ENCODE assay signal across 8 cellular contexts in the genomic region with DNA sequence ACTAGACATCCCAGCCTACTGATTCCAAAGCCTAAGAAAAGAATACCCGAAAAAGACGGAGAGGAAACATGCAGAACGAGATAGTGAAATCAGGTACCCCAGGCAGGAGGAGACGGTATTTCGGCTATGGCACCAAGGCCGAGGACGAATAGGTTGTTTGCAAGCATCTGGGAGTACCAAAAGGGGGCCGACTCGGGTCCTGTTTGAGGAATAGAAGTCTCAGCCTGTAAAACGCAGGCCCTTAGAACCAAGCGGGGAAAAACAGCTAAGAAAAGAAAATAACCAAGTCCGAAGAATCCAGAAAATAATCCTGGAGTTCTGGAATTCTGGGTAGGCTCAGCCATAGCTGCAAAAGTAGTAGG. TPM values are rescaled to one million over a fixed set of nuclear protein-coding genes. Genes with fewer than 3 reads are reported as not detected.
DNase-seq lines count a peak whose midpoint lies in the region; ATAC-seq and TF ChIP-seq lines count a peak whose summit lies in the region.

No MANE protein-coding gene starts in this region.

- peak overlapping the region; percentile 83 for H3K27ac ChIP-seq in 22Rv1
- H3K27ac ChIP-seq in hepatocyte = peak overlapping the region; percentile 97

- H2AFZ ChIP-seq in hepatocyte = peak overlapping the region; percentile 66

- H3K27me3 Mint-ChIP-seq in HFFc6 (ENCODE audit: insufficient read depth) = peaks cover 13% of the 10 kb centered on the region
- H3K27me3 Mint-ChIP-seq in activated T-helper 17 cell treated with anti-CD3 and anti-CD28 coated beads, Interleukin-2, amount 50 U/mL, for 72 hours = no peaks in the 10 kb centered on the region

- 4% methylated on average over 12 of the region's 12 CpGs for WGBS in hepatocyte (ENCODE audit: low lambda C conversion rate, missing lambda C conversion rate)

- no peak for ATAC-seq in activated T-helper 17 cell treated with anti-CD3 and anti-CD28 coated beads, Interleukin-2, amount 50 U/mL, for 72 hours (replicated peaks)
- ATAC-seq in stimulated activated effector memory CD8-positive, alpha-beta T cell treated with anti-CD3 and anti-CD28 coated beads, Interleukin-12 subunit alpha, Interleukin-12 subunit beta, amount 100 ng/mL, for 72 hours = no peak
- ATAC-seq in HG02970 (IDR thresholded peaks at IDR 0.05; ENCODE audit: low FRiP score, unreplicated experiment) = no peak

- no peaks in the 10 kb centered on the region for H3K9me2 ChIP-seq in hepatocyte (replicated peaks; ENCODE audit: insufficient read depth)

- peak overlapping the region; percentile 99 for H3K27ac Mint-ChIP-seq in HFFc6
- peak overlapping the region; percentile 94 for H3K27ac Mint-ChIP-seq in activated T-helper 17 cell treated with anti-CD3 and anti-CD28 coated beads, Interleukin-2, amount 50 U/mL, for 72 hours
- H3K27ac Mint-ChIP-seq in stimulated activated effector memory CD8-positive, alpha-beta T cell treated with anti-CD3 and anti-CD28 coated beads, Interleukin-12 subunit alpha, Interleukin-12 subunit beta, amount 100 ng/mL, for 72 hours = peak overlapping the region; percentile 99

- H3K27me3 ChIP-seq in hepatocyte = no peaks in the 10 kb centered on the region

- H3K4me3 ChIP-seq in hepatocyte = peak overlapping the region; percentile 100

- H3K79me2 ChIP-seq in hepatocyte = peaks cover 16% of the 10 kb centered on the region

- H3K9me3 Mint-ChIP-seq in HFFc6 = no peaks in the 10 kb centered on the region
- no peaks in the 10 kb centered on the region for H3K9me3 Mint-ChIP-seq in activated T-helper 17 cell treated with anti-CD3 and anti-CD28 coated beads, Interleukin-2, amount 50 U/mL, for 72 hours
- H3K9me3 Mint-ChIP-seq in stimulated activated effector memory CD8-positive, alpha-beta T cell treated with anti-CD3 and anti-CD28 coated beads, Interleukin-12 subunit alpha, Interleukin-12 subunit beta, amount 100 ng/mL, for 72 hours = no peaks in the 10 kb centered on the region

- DNase-seq in HFFc6 (no peak), hepatocyte (ENCODE audit: low spot score) (no peak), NCI-H1092 treated with DMSO at 0.1 percent for 48 hours (lab: John Stamatoyannopoulos, UW) (no peak), mesenteric fat pad (ENCODE audit: low spot score) (no peak)
- DNase-seq in stimulated activated effector memory CD8-positive, alpha-beta T cell treated with anti-CD3 and anti-CD28 coated beads, Interleukin-12 subunit alpha, Interleukin-12 subunit beta, amount 100 ng/mL, for 72 hours (ENCODE audit: low spot score in 2 of 2) = no peak

- H3K36me3 Mint-ChIP-seq in HFFc6 (ENCODE audit: low read depth) = peaks cover 12% of the 10 kb centered on the region
- H3K36me3 Mint-ChIP-seq in activated T-helper 17 cell treated with anti-CD3 and anti-CD28 coated beads, Interleukin-2, amount 50 U/mL, for 72 hours (ENCODE audit: low read depth) = peaks cover 67% of the 10 kb centered on the region
- H3K36me3 Mint-ChIP-seq in stimulated activated effector memory CD8-positive, alpha-beta T cell treated with anti-CD3 and anti-CD28 coated beads, Interleukin-12 subunit alpha, Interleukin-12 subunit beta, amount 100 ng/mL, for 72 hours = peaks cover 77% of the 10 kb centered on the region

- H3K4me3 Mint-ChIP-seq in HFFc6 = peak overlapping the region; percentile 97
- peak overlapping the region; percentile 92 for H3K4me3 Mint-ChIP-seq in activated T-helper 17 cell treated with anti-CD3 and anti-CD28 coated beads, Interleukin-2, amount 50 U/mL, for 72 hours
- peak overlapping the region; percentile 91 for H3K4me3 Mint-ChIP-seq in stimulated activated effector memory CD8-positive, alpha-beta T cell treated with anti-CD3 and anti-CD28 coated beads, Interleukin-12 subunit alpha, Interleukin-12 subunit beta, amount 100 ng/mL, for 72 hours

- TF ChIP-seq CTCF in 22Rv1 (IDR thresholded peaks at IDR 0.05) = no peak
- no peak for TF ChIP-seq CTCF in HFFc6 (IDR thresholded peaks at IDR 0.05)
- no peak for TF ChIP-seq CTCF in hepatocyte (IDR thresholded peaks at IDR 0.05; ENCODE audit: poor library complexity)

- peak overlapping the region; percentile 89 for H3K4me2 ChIP-seq in hepatocyte

- no peaks in the 10 kb centered on the region for H3K9me3 ChIP-seq in hepatocyte (ENCODE audit: low read depth)

- H3K4me1 Mint-ChIP-seq in HFFc6 (ENCODE audit: low read depth) = peaks cover 34% of the 10 kb centered on the region
- peaks cover 19% of the 10 kb centered on the region for H3K4me1 Mint-ChIP-seq in activated T-helper 17 cell treated with anti-CD3 and anti-CD28 coated beads, Interleukin-2, amount 50 U/mL, for 72 hours
- peaks cover 65% of the 10 kb centered on the region for H3K4me1 Mint-ChIP-seq in stimulated activated effector memory CD8-positive, alpha-beta T cell treated with anti-CD3 and anti-CD28 coated beads, Interleukin-12 subunit alpha, Interleukin-12 subunit beta, amount 100 ng/mL, for 72 hours

- no peaks in the 10 kb centered on the region for H3K36me3 ChIP-seq in hepatocyte (replicated peaks; ENCODE audit: insufficient read depth, low read depth)

- H3K4me1 ChIP-seq in hepatocyte (ENCODE audit: insufficient read depth) = peaks cover 9% of the 10 kb centered on the region

- no peaks in the 10 kb centered on the region for H4K20me1 ChIP-seq in hepatocyte (ENCODE audit: insufficient read depth, poor library complexity, severe bottlenecking)

RNA-seq across cellular contexts. Expression of gene SLC35B1, which starts 0.5 kb away (rescaled TPM):
- 100 to 1,000 TPM in 2 of 6 experiments, 10 to 100 TPM in 4; 78.2 to 117 (median 88.4) TPM for total RNA-seq in HFFc6 (2021; fragmentation: NEBNext Ultra II Directional; extraction: Animal tissue kit (Norgen Biotek cat#: 25700))
- total RNA-seq in activated T-helper 17 cell treated with anti-CD3 and anti-CD28 coated beads, Interleukin-2, amount 50 U/mL, for 72 hours = 10 to 100 TPM; 29.1 to 60.9 TPM
- total RNA-seq in hepatocyte (99.8 and 141 TPM in 2 replicates), mesenteric fat pad (44.5 TPM)
- polyA plus RNA-seq in hepatocyte = 98.1 and 113 TPM in 2 replicates

RNA-seq across cellular contexts. Expression of gene SPOP, which starts 29.3 kb away (rescaled TPM):
- 10 to 100 TPM; 53.2 to 60.6 (median 55.6) TPM for total RNA-seq in HFFc6 (2021; fragmentation: NEBNext Ultra II Directional; extraction: Animal tissue kit (Norgen Biotek cat#: 25700))
- 10 to 100 TPM; 62.3 to 66.8 TPM for total RNA-seq in activated T-helper 17 cell treated with anti-CD3 and anti-CD28 coated beads, Interleukin-2, amount 50 U/mL, for 72 hours
- total RNA-seq in hepatocyte (46.5 and 51.2 TPM in 2 replicates), mesenteric fat pad (44.2 TPM)
- 65.7 and 77.3 TPM in 2 replicates for polyA plus RNA-seq in hepatocyte

RNA-seq across cellular contexts. Expression of gene FAM117A, which starts 56.7 kb away (rescaled TPM):
- total RNA-seq in HFFc6 (2021; fragmentation: NEBNext Ultra II Directional; extraction: Animal tissue kit (Norgen Biotek cat#: 25700)) = 1 to 10 TPM in 1 of 6 experiments, under 1 TPM in 5; 0.23 to 1.1 (median 0.57) TPM
- total RNA-seq in activated T-helper 17 cell treated with anti-CD3 and anti-CD28 coated beads, Interleukin-2, amount 50 U/mL, for 72 hours = 10 to 100 TPM; 25.8 TPM
- 14.9 and 18.7 TPM in 2 replicates for total RNA-seq in hepatocyte
- 27.9 and 29.1 TPM in 2 replicates for polyA plus RNA-seq in hepatocyte
- total RNA-seq in mesenteric fat pad = 5.9 TPM
